ENCODE assay signal across 22 cellular contexts in genomic region chr2:10318345-10318744, GRCh38.
"Had no signal": no experiment of that assay in that cellular context is flagged by ENCODE, and none has a peak within 500 bp of the region (broad histone marks: within the 10 kb centered on the region; RNA-seq: fewer than 3 reads in every experiment).

No MANE protein-coding gene starts in this region.

- H3K9me3 Mint-ChIP-seq: dendritic cell treated with granulocyte-macrophage colony-stimulating factor and Interleukin-4, amounts not matched to agents 40 ng/mL and 50 ng/mL, for 4 days; effector memory CD8-positive, alpha-beta T cell; mesothelial cell of epicardium had no signal

- H3K9me3 ChIP-seq: colonic mucosa, esophagus squamous epithelium, gastrocnemius medialis, heart right ventricle, left lung, lower lobe of right lung, mucosa of descending colon had no signal

- H3K27ac ChIP-seq: colonic mucosa, epithelial cell of prostate, esophagus squamous epithelium, gastrocnemius medialis, heart right ventricle, left lung, lower lobe of right lung had no signal

- DNase-seq: colonic mucosa; cortex of kidney; effector CD8-positive, alpha-beta T cell; effector memory CD8-positive, alpha-beta T cell; esophagus squamous epithelium; foreskin fibroblast; foreskin melanocyte; gastrocnemius medialis; glutamatergic neuron; heart right ventricle; hippocampal formation; left cardiac atrium; left lung; left ventricle myocardium superior; lower lobe of right lung; mesenchymal stem cell; mucosa of descending colon had no signal

- ATAC-seq: esophagus mucosa, gastrocnemius medialis, heart right ventricle, left cardiac atrium, left lung, left ventricle myocardium superior, lower lobe of right lung, mucosa of descending colon had no signal

- H3K27ac Mint-ChIP-seq: dendritic cell treated with granulocyte-macrophage colony-stimulating factor and Interleukin-4, amounts not matched to agents 40 ng/mL and 50 ng/mL, for 4 days; endodermal cell; mesothelial cell of epicardium had no signal

- H3K4me3 Mint-ChIP-seq: dendritic cell treated with granulocyte-macrophage colony-stimulating factor and Interleukin-4, amounts not matched to agents 40 ng/mL and 50 ng/mL, for 4 days; effector memory CD8-positive, alpha-beta T cell; endodermal cell; mesothelial cell of epicardium had no signal

- H3K4me1 Mint-ChIP-seq: mesothelial cell of epicardium had no signal

- H3K27me3 Mint-ChIP-seq: dendritic cell treated with granulocyte-macrophage colony-stimulating factor and Interleukin-4, amounts not matched to agents 40 ng/mL and 50 ng/mL, for 4 days; effector memory CD8-positive, alpha-beta T cell had no signal

- H3K27me3 ChIP-seq: colonic mucosa, esophagus squamous epithelium, gastrocnemius medialis, heart right ventricle, left lung had no signal
